13 cellular contexts compared by ENCODE assay signal in genomic region chr15:63380151-63380827, GRCh38. TPM values are rescaled to one million over a fixed set of nuclear protein-coding genes. Genes with fewer than 3 reads are reported as not detected.
DNase-seq lines count a peak whose midpoint lies in the region; ATAC-seq and TF ChIP-seq lines count a peak whose summit lies in the region.
"Had no signal": no experiment of that assay in that cellular context is flagged by ENCODE, and none has a peak within 500 bp of the region (broad histone marks: within the 10 kb centered on the region; RNA-seq: fewer than 3 reads in every experiment).

No MANE protein-coding gene starts in this region.

- peak overlapping the region; percentile 79 for H3K4me2 ChIP-seq in fibroblast of lung (ENCODE audit: extremely low read depth, insufficient read depth, low read length)

- in situ Hi-C loops in Caki2 (cut with HindIII; ENCODE audit: low pct_unique_long_range_greater_than_20kb, low sequenced_read_pairs): no loop called here

- no peaks in the 10 kb centered on the region for H3K9me3 ChIP-seq in fibroblast of lung (ENCODE audit: control insufficient read depth, insufficient read depth, low read depth, low read length)
- H3K9me3 ChIP-seq: upper lobe of left lung had no signal

- no peak for ATAC-seq in activated T-helper 17 cell treated with anti-CD3 and anti-CD28 coated beads, Interleukin-2, amount 50 U/mL, for 72 hours (replicated peaks)
- ATAC-seq in HG03045 (IDR thresholded peaks at IDR 0.05; ENCODE audit: unreplicated experiment): no peak

- no peak for TF ChIP-seq CTCF in fibroblast of lung (conservative IDR thresholded peaks at IDR 0.05 in 1 of 2, IDR thresholded peaks at IDR 0.05 in 1 of 2; ENCODE audit: low read depth in 1 of 2, low read length in 2 of 2)
- TF ChIP-seq CTCF in osteocyte (IDR thresholded peaks at IDR 0.05): no peak

- H3K36me3 ChIP-seq in fibroblast of lung (ENCODE audit: control insufficient read depth, insufficient read depth, low read length): no peaks in the 10 kb centered on the region
- H3K36me3 ChIP-seq: upper lobe of left lung had no signal

- H3K4me1 ChIP-seq in fibroblast of lung (ENCODE audit: control insufficient read depth, extremely low read depth, insufficient read depth, low read length): peaks cover 5% of the 10 kb centered on the region

- H4K20me1 ChIP-seq in fibroblast of lung (ENCODE audit: control insufficient read depth, extremely low read depth, insufficient read depth, low read length): no peaks in the 10 kb centered on the region

- H3K9me3 Mint-ChIP-seq in activated T-helper 17 cell treated with anti-CD3 and anti-CD28 coated beads, Interleukin-2, amount 50 U/mL, for 72 hours: no peaks in the 10 kb centered on the region
- no peaks in the 10 kb centered on the region for H3K9me3 Mint-ChIP-seq in osteocyte (ENCODE audit: unreplicated experiment)

- H3K4me3 Mint-ChIP-seq in activated T-helper 17 cell treated with anti-CD3 and anti-CD28 coated beads, Interleukin-2, amount 50 U/mL, for 72 hours: peak overlapping the region; percentile 64
- peak overlapping the region; percentile 22 for H3K4me3 Mint-ChIP-seq in osteocyte (ENCODE audit: unreplicated experiment)

- H2AFZ ChIP-seq in fibroblast of lung (ENCODE audit: low read length): no peak overlapping the region

- peaks cover 10% of the 10 kb centered on the region for H3K4me1 Mint-ChIP-seq in activated T-helper 17 cell treated with anti-CD3 and anti-CD28 coated beads, Interleukin-2, amount 50 U/mL, for 72 hours
- peaks cover 29% of the 10 kb centered on the region for H3K4me1 Mint-ChIP-seq in osteocyte (ENCODE audit: unreplicated experiment)

- H3K9ac ChIP-seq in fibroblast of lung (ENCODE audit: insufficient read depth, low read length): no peak overlapping the region

- no peak overlapping the region for H3K27ac ChIP-seq in fibroblast of lung (ENCODE audit: insufficient read depth, low read length)
- H3K27ac ChIP-seq: upper lobe of left lung had no signal

- H3K27me3 Mint-ChIP-seq in activated T-helper 17 cell treated with anti-CD3 and anti-CD28 coated beads, Interleukin-2, amount 50 U/mL, for 72 hours: peaks cover 59% of the 10 kb centered on the region
- peaks cover 7% of the 10 kb centered on the region for H3K27me3 Mint-ChIP-seq in osteocyte (ENCODE audit: unreplicated experiment)

- H3K4me3 ChIP-seq in fibroblast of lung (replicated peaks in 1 of 4; ENCODE audit: control extremely low read depth in 1 of 4, insufficient read depth in 1 of 4, low read depth in 3 of 4, low read length in 4 of 4): peak overlapping the region; percentile 0 to 85 (median 41)
- H3K4me3 ChIP-seq: lung had no signal

- no peak overlapping the region for H3K27ac Mint-ChIP-seq in activated T-helper 17 cell treated with anti-CD3 and anti-CD28 coated beads, Interleukin-2, amount 50 U/mL, for 72 hours
- H3K27ac Mint-ChIP-seq in osteocyte (ENCODE audit: unreplicated experiment): no peak overlapping the region

- DNase-seq in Caki2 (ENCODE audit: low read depth) (peak; percentile 65), fibroblast of lung (ENCODE audit: low read depth in 2 of 2) (no peak), osteocyte (ENCODE audit: extremely low spot score, unreplicated experiment) (no peak), NCI-H69 (lab: John Stamatoyannopoulos, UW) (no peak), putamen (ENCODE audit: low spot score) (no peak), NCI-H2227 treated with DMSO at 0.1 percent for 48 hours (lab: John Stamatoyannopoulos, UW) (no peak)
- DNase-seq: cerebellar nuclear complex, Kasumi-1, NCI-H2171 treated with DMSO at 0.1 percent for 48 hours, upper lobe of left lung had no signal

- no peaks in the 10 kb centered on the region for H3K27me3 ChIP-seq in fibroblast of lung (ENCODE audit: control insufficient read depth, insufficient read depth, low read length)

- H3K36me3 Mint-ChIP-seq in activated T-helper 17 cell treated with anti-CD3 and anti-CD28 coated beads, Interleukin-2, amount 50 U/mL, for 72 hours (ENCODE audit: low read depth): no peaks in the 10 kb centered on the region
- H3K36me3 Mint-ChIP-seq in osteocyte (ENCODE audit: unreplicated experiment): no peaks in the 10 kb centered on the region

- H3K79me2 ChIP-seq in fibroblast of lung (ENCODE audit: control insufficient read depth, insufficient read depth, low read length): no peaks in the 10 kb centered on the region

RNA-seq across cellular contexts. Expression of gene CA12, which starts 1.4 kb away (rescaled TPM):
- 194 and 272 TPM in 2 replicates for total RNA-seq in Caki2 (2014; rRNA removed; shearing (Covaris generic); ENCODE audit: low replicate concordance)
- total RNA-seq in activated T-helper 17 cell treated with anti-CD3 and anti-CD28 coated beads, Interleukin-2, amount 50 U/mL, for 72 hours: 1 to 10 TPM in 1 of 2 donors, under 1 TPM in 1; 0.15 to 1.0 TPM
- total RNA-seq in fibroblast of lung (41.9 and 48.4 TPM in 2 replicates), osteocyte (0.76 and 0.97 TPM in 2 replicates)
- 30.6 and 42.3 TPM in 2 replicates for polyA plus RNA-seq in fibroblast of lung
- polyA plus RNA-seq in fibroblast of lung (2012): 23.2 and 31.1 TPM in 2 replicates
- 18.2 and 22.0 TPM in 2 replicates for polyA minus RNA-seq in fibroblast of lung (ENCODE audit: low replicate concordance)

Comparison
In these comparisons a context has a peak if more than half of its experiments do, and no peak if none do; other contexts are left out.
1. RNA of gene CA12, which starts 1.4 kb away (total RNA-seq): 194 to 272 TPM in Caki2 and 41.9 to 48.4 TPM in fibroblast of lung; 0.15 to 1.0 TPM in activated T-helper 17 cell treated with anti-CD3 and anti-CD28 coated beads, Interleukin-2, amount 50 U/mL, for 72 hours and 0.76 to 0.97 TPM in osteocyte; every median in the first group is over 10 times any median in the second.